Comparison of ENCODE assay signal across 9 cellular contexts in the genomic region with DNA sequence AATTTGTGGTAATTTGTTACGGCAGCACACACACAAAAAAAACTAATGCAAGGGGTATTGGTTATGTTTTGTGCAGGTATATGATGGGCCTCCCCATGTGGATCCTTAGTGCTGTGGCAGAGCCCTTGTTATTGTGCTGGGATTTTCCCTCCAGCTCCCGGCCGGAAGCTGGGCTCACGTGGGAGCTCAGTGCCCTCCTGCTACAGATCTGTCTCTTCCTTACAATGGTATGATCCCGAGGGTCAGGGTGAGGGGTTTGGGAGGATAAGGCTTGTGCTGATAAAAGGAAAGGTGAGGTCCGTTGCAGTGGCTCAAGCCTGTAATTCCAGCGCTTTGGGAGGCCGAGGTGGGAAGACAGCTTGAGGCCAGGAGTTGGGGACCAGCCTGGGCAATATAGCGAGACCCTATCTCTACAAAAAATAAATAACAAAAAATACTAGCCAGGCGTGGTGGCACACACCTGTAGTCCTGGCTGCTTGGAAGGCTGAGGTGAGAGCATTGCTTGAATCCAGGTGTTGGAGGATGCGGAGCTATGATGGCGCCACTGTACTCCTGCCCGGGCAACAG. TPM values are rescaled to one million over a fixed set of nuclear protein-coding genes. Genes with fewer than 3 reads are reported as not detected.
DNase-seq lines count a peak whose midpoint lies in the region; TF ChIP-seq lines count a peak whose summit lies in the region.
"Had no signal": no experiment of that assay in that cellular context is flagged by ENCODE, and none has a peak within 500 bp of the region (broad histone marks: within the 10 kb centered on the region; RNA-seq: fewer than 3 reads in every experiment).

No MANE protein-coding gene starts in this region.

- DNase-seq in adrenal gland (no peak), NCI-H2171 treated with DMSO at 0.1 percent for 48 hours (lab: John Stamatoyannopoulos, UW) (no peak), NCI-H524 (lab: John Stamatoyannopoulos, UW) (no peak)
- no peak for DNase-seq in NK-92 treated with Interleukin-12 subunit alpha and Interleukin-12 subunit beta, amount 100 ng/mL, for 24 hours (lab: John Stamatoyannopoulos, UW)
- DNase-seq in activated effector memory CD4-positive, alpha-beta T cell treated with anti-CD3 and anti-CD28 coated beads, Interleukin-2, amount 50 U/mL, for 16 hours: no peak
- DNase-seq: brain microvascular endothelial cell had no signal

- no peak overlapping the region for H2AFZ ChIP-seq in ACC112 (ENCODE audit: low read length, unreplicated experiment)

- H3K27ac ChIP-seq in ACC112 (ENCODE audit: low read depth, low read length) (no peak overlapping the region), HEK293 (ENCODE audit: extremely low read depth, low read depth, low read length) (no peak overlapping the region), adrenal gland (peak overlapping the region in 3 of 5 donors; percentile 81 to 87 (median 86)), mucosa of rectum (ENCODE audit: low read depth in 2 of 2, low read length in 2 of 2) (no peak overlapping the region)
- H3K27ac ChIP-seq: brain microvascular endothelial cell had no signal

- H3K36me3 ChIP-seq in ACC112 (ENCODE audit: insufficient read depth, low read length) (no peaks in the 10 kb centered on the region), HEK293 (ENCODE audit: control insufficient read depth in 2 of 2, insufficient read depth in 1 of 2, low read length in 2 of 2) (no peaks in the 10 kb centered on the region), adrenal gland (replicated peaks in 1 of 2) (no peaks in the 10 kb centered on the region), mucosa of rectum (ENCODE audit: control insufficient read depth in 2 of 2, insufficient read depth in 2 of 2, low read length in 2 of 2) (no peaks in the 10 kb centered on the region)
- H3K36me3 ChIP-seq: brain microvascular endothelial cell had no signal

- intact Hi-C loops in adrenal gland (cut with DNase I): no loop called here

- H3K27me3 ChIP-seq in ACC112 (ENCODE audit: insufficient read depth, low read length) (no peaks in the 10 kb centered on the region), adrenal gland (no peaks in the 10 kb centered on the region), mucosa of rectum (ENCODE audit: control insufficient read depth in 2 of 2, insufficient read depth in 2 of 2, low read length in 2 of 2) (no peaks in the 10 kb centered on the region)
- H3K27me3 ChIP-seq: brain microvascular endothelial cell had no signal

- CTCF ChIA-PET in HEK293 (lab: Yijun Ruan, JAX): interaction anchor here (0.5 to 19.6 kb wide), 13 partner anchors 9 to 476 kb away, joined by 3 to 784 read pairs (median 5); partner anchors contain the start of gene RAPGEF3

- H3K9me3 ChIP-seq in HEK293 (ENCODE audit: control insufficient read depth, insufficient read depth, low read depth, low read length) (no peaks in the 10 kb centered on the region), adrenal gland (replicated peaks in 1 of 3) (no peaks in the 10 kb centered on the region), mucosa of rectum (ENCODE audit: control insufficient read depth in 2 of 2, low read length in 2 of 2) (no peaks in the 10 kb centered on the region)

- H3K9ac ChIP-seq in mucosa of rectum (ENCODE audit: low read depth in 1 of 2, low read length in 2 of 2): peak overlapping the region; percentile 61 to 75

- no peaks in the 10 kb centered on the region for H3K79me2 ChIP-seq in ACC112 (ENCODE audit: control insufficient read depth, insufficient read depth, low read length, unreplicated experiment)

- WGBS in adrenal gland, 4 donors: 81 to 88% (median 86%) methylated on average over 13 of the region's 13 CpGs

- TF ChIP-seq POLR2A in adrenal gland (IDR thresholded peaks at IDR 0.05): no peak

- TF ChIP-seq CTCF in HEK293 (tag by site-specific recombination; IDR thresholded peaks at IDR 0.05): no peak
- no peak for TF ChIP-seq CTCF in adrenal gland (IDR thresholded peaks at IDR 0.05)

- POLR2A ChIA-PET in HEK293 (lab: Yijun Ruan, JAX): interaction anchor here (0.7 to 1.6 kb wide), 2 partner anchors 10 to 66 kb away, joined by 3 to 4 read pairs; no protein-coding TSS in a partner anchor

- H3K4me3 ChIP-seq in ACC112 (ENCODE audit: low read depth, low read length) (peak overlapping the region; percentile 88; the same call in 1 of the 2 replicates), HEK293 (ENCODE audit: low read depth, low read length) (no peak overlapping the region), adrenal gland (peak overlapping the region in 1 of 4 donors; percentile 78), mucosa of rectum (ENCODE audit: low read length in 2 of 2) (no peak overlapping the region)

- peaks cover 38% of the 10 kb centered on the region for H3K4me1 ChIP-seq in ACC112 (ENCODE audit: control insufficient read depth, insufficient read depth, low read length, unreplicated experiment)
- no peaks in the 10 kb centered on the region; the same call in 1 of the 2 replicates for H3K4me1 ChIP-seq in HEK293 (ENCODE audit: control insufficient read depth, insufficient read depth, low read length)
- peaks cover 32 to 45% of the 10 kb centered on the region in 2 donors for H3K4me1 ChIP-seq in adrenal gland (replicated peaks in 1 of 2)
- H3K4me1 ChIP-seq in mucosa of rectum (ENCODE audit: control insufficient read depth in 2 of 2, insufficient read depth in 2 of 2, low read length in 2 of 2): peaks cover 13 to 19% of the 10 kb centered on the region in 2 donors

TF ChIP-seq in HEK293, 187 proteins besides CTCF, POLR2A, EP300 and RAD21 (continues in another document):
- TF ChIP-seq ZNF121 (tag by site-specific recombination; IDR thresholded peaks at IDR 0.05) (peak; percentile 91), ZNF596 (tag by site-specific recombination; IDR thresholded peaks at IDR 0.05) (no peak), HOXC10 (CRISPR knock-in tag; IDR thresholded peaks at IDR 0.05) (no peak), IKZF3 (tag by site-specific recombination; IDR thresholded peaks at IDR 0.05) (0 out of 2 replicates have a peak, but pooled peaks have one; percentile 31), PRDM10 (tag by site-specific recombination; IDR thresholded peaks at IDR 0.05) (peak; percentile 66), SCRT2 (tag by site-specific recombination; IDR thresholded peaks at IDR 0.05) (peak; percentile 39; the same call in 1 of the 2 replicates)
- TF ChIP-seq, protein P1, sequence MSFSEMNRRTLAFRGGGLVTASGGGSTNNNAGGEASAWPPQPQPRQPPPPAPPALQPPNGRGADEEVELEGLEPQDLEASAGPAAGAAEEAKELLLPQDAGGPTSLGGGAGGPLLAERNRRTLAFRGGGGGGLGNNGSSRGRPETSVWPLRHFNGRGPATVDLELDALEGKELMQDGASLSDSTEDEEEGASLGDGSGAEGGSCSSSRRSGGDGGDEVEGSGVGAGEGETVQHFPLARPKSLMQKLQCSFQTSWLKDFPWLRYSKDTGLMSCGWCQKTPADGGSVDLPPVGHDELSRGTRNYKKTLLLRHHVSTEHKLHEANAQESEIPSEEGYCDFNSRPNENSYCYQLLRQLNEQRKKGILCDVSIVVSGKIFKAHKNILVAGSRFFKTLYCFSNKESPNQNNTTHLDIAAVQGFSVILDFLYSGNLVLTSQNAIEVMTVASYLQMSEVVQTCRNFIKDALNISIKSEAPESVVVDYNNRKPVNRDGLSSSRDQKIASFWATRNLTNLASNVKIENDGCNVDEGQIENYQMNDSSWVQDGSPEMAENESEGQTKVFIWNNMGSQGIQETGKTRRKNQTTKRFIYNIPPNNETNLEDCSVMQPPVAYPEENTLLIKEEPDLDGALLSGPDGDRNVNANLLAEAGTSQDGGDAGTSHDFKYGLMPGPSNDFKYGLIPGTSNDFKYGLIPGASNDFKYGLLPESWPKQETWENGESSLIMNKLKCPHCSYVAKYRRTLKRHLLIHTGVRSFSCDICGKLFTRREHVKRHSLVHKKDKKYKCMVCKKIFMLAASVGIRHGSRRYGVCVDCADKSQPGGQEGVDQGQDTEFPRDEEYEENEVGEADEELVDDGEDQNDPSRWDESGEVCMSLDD (tag by site-specific recombination; IDR thresholded peaks at IDR 0.05): no peak

RNA-seq across cellular contexts. Expression of gene SLC48A1, which starts 0.9 kb away (rescaled TPM):
- 10 to 100 TPM; 52.5 to 91.9 (median 73.6) TPM for total RNA-seq in adrenal gland
- polyA plus RNA-seq in adrenal gland: 10 to 100 TPM; 36.3 to 51.0 (median 44.8) TPM

RNA-seq across cellular contexts. Expression of gene RAPGEF3, which starts 13.5 kb away (rescaled TPM):
- 10 to 100 TPM in 3 of 8 donors, 1 to 10 TPM in 5; 2.4 to 14.6 (median 9.3) TPM for total RNA-seq in adrenal gland
- 10 to 100 TPM in 2 of 3 donors, 1 to 10 TPM in 1; 1.4 to 69.4 (median 43.8) TPM for polyA plus RNA-seq in adrenal gland

RNA-seq across cellular contexts. Expression of gene ENDOU, which starts 46.9 kb away (rescaled TPM):
- 1 to 10 TPM in 3 of 8 donors, under 1 TPM in 2, not detected in 3; 0.18 to 2.6 (median 1.1) TPM for total RNA-seq in adrenal gland
- polyA plus RNA-seq in adrenal gland: under 1 TPM; 0.11 to 0.51 (median 0.16) TPM

RNA-seq across cellular contexts. Expression of gene HDAC7, which starts 47.5 kb away (rescaled TPM):
- 100 to 1,000 TPM in 5 of 8 donors, 10 to 100 TPM in 3; 66.6 to 178 (median 147) TPM for total RNA-seq in adrenal gland
- polyA plus RNA-seq in adrenal gland: 100 to 1,000 TPM; 110 to 184 (median 164) TPM

Comparison
In these comparisons a context has a peak if more than half of its experiments do, and no peak if none do; other contexts are left out.
1. H3K27ac ChIP-seq: peak in adrenal gland (3 of 5); none in ACC112 (single experiment), HEK293 (single experiment) and mucosa of rectum (0 of 2).